Comparison of ENCODE assay signal across 8 cellular contexts in the genomic region with DNA sequence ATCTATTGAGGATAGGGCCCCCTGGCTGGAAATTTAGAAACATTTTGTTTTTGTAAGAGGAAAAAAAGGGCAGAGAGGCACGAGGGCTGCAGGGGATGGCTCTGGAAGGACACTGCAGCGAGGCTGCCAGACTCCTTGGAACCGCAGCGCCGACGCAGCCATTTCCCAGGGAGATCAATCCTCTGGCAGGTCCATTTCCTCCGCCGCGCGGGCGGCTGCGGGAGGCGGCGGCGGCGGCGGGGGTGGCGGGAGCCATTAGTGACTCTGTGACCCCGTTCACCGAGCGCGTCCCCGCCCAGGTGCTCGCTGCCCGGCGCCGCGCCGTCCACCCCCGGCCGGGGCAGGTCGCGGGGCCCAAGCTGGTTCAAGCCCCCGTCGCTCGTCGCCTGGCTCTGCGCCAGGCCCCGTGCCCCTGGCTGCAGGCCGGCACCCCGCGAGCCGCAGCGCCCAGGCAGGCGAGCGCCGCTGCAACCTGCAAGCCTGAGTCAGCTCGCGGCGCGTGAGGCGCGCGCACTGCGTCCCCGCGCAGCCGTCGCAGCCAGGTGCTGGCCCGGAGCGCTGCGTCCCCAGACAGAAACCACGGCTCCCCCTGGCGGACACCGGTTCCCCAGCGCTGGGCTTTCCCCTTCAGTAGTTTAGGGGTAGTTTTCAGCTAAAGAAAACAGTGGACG.
DNase-seq lines count a peak whose midpoint lies in the region; ATAC-seq and TF ChIP-seq lines count a peak whose summit lies in the region.

No MANE protein-coding gene starts in this region.

- TF ChIP-seq POLR2A in GM19193 (IDR thresholded peaks at IDR 0.05; ENCODE audit: extremely low read depth, insufficient read depth, insufficient read length), result peak; percentile 37

- WGBS in lung, 2 donors, result 0 to 1% methylated on average over 47 to 67 of the region's 67 CpGs

- no peaks in the 10 kb centered on the region for H3K36me3 ChIP-seq in BLaER1
- no peaks in the 10 kb centered on the region for H3K36me3 ChIP-seq in lung (ENCODE audit: control insufficient read depth in 2 of 2, insufficient read depth in 2 of 2, low read length in 2 of 2)

- ATAC-seq in HG03439 (IDR thresholded peaks at IDR 0.05; ENCODE audit: unreplicated experiment) (peak; percentile 77), lung (ENCODE audit: insufficient read depth, low FRiP score) (peak; percentile 87)

- H3K27me3 ChIP-seq in BLaER1 (no peaks in the 10 kb centered on the region; the same call in 1 of the 2 replicates), lung (ENCODE audit: control insufficient read depth, insufficient read depth) (no peaks in the 10 kb centered on the region)

- H3K27ac ChIP-seq in BLaER1, result peak overlapping the region; percentile 71
- H3K27ac ChIP-seq in lung (ENCODE audit: low read depth in 1 of 2, low read length in 1 of 2), result peak overlapping the region in 1 of 2 donors; percentile 71

- peak; percentile 76 to 98 for DNase-seq in NCI-H526 (lab: John Stamatoyannopoulos, UW)
- peak; percentile 96 for DNase-seq in activated CD4-positive, alpha-beta T cell treated with anti-CD3 and anti-CD28 coated beads, Interleukin-2, amount 50 U/mL, for 48 hours
- DNase-seq in ecto neural progenitor cell (ENCODE audit: low spot score), result peak; percentile 94
- DNase-seq in lung (ENCODE audit: low spot score), result peak; percentile 93
- DNase-seq in stimulated activated CD4-positive, alpha-beta T cell treated with anti-CD3 and anti-CD28 coated beads, TNF-alpha, amount 100 ng/mL, for 4 hours (ENCODE audit: low read depth in 3 of 3), result peak; percentile 85 to 95 (median 90)

- peak overlapping the region; percentile 84 for H3K4me3 ChIP-seq in BLaER1
- H3K4me3 ChIP-seq in lung, result peak overlapping the region; percentile 75

- TF ChIP-seq CTCF in lung (IDR thresholded peaks at IDR 0.05; ENCODE audit: control extremely low read depth, extremely low read depth), result peak; percentile 69

- H3K4me2 ChIP-seq in BLaER1, result peak overlapping the region; percentile 96

- H3K9ac ChIP-seq in BLaER1, result peak overlapping the region; percentile 77

- no peaks in the 10 kb centered on the region for H4K20me1 ChIP-seq in BLaER1

- H3K9me3 ChIP-seq in BLaER1 (peaks cover 8% of the 10 kb centered on the region), lung (ENCODE audit: control insufficient read depth in 2 of 2, insufficient read depth in 1 of 2, low read length in 1 of 2) (no peaks in the 10 kb centered on the region)

- H3K4me1 ChIP-seq in BLaER1, result peaks cover 47% of the 10 kb centered on the region
- no peaks in the 10 kb centered on the region for H3K4me1 ChIP-seq in lung (ENCODE audit: control insufficient read depth in 2 of 2, insufficient read depth in 2 of 2, low read length in 2 of 2)
